1 cellular context compared by ENCODE assay signal in the genomic region with DNA sequence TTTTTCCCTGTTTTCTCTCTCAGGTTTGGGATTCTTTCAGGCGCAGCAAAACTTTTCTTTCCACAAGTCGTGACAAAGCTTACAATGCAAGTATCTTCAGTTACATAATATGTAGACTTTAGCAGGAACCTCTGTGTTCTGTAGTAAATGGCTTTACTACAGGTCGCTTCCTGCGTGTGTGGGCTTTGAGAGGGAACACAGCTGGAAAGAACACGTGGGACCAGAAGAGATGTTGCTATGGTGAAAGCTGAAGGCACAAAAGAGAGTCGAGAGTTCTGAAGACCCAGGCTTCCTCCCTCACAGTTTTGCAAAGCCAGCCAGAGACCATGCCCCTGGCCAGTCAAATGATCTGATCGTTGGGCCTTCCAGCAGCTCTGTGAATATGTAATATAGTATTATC.
TF ChIP-seq lines count a peak whose summit lies in the region.

No MANE protein-coding gene starts in this region.

TF ChIP-seq in HepG2, 621 proteins besides CTCF, POLR2A, EP300 and RAD21:
- TF ChIP-seq DPF2 (CRISPR knock-in tag; IDR thresholded peaks at IDR 0.05; ENCODE audit: borderline replicate concordance, low read depth) (no peak), EED (CRISPR knock-in tag; IDR thresholded peaks at IDR 0.05) (no peak), NAIF1 (CRISPR knock-in tag; IDR thresholded peaks at IDR 0.05; ENCODE audit: borderline replicate concordance) (no peak), ZNF672 (CRISPR knock-in tag; IDR thresholded peaks at IDR 0.05) (no peak), ZNF567 (CRISPR knock-in tag; IDR thresholded peaks at IDR 0.05; ENCODE audit: borderline replicate concordance) (no peak), RXRA (CRISPR knock-in tag; IDR thresholded peaks at IDR 0.05) (no peak), ZNF841 (CRISPR knock-in tag; IDR thresholded peaks at IDR 0.05; ENCODE audit: borderline replicate concordance) (no peak)
- TF ChIP-seq, protein P1, sequence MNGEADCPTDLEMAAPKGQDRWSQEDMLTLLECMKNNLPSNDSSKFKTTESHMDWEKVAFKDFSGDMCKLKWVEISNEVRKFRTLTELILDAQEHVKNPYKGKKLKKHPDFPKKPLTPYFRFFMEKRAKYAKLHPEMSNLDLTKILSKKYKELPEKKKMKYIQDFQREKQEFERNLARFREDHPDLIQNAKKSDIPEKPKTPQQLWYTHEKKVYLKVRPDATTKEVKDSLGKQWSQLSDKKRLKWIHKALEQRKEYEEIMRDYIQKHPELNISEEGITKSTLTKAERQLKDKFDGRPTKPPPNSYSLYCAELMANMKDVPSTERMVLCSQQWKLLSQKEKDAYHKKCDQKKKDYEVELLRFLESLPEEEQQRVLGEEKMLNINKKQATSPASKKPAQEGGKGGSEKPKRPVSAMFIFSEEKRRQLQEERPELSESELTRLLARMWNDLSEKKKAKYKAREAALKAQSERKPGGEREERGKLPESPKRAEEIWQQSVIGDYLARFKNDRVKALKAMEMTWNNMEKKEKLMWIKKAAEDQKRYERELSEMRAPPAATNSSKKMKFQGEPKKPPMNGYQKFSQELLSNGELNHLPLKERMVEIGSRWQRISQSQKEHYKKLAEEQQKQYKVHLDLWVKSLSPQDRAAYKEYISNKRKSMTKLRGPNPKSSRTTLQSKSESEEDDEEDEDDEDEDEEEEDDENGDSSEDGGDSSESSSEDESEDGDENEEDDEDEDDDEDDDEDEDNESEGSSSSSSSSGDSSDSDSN (CRISPR knock-in tag; IDR thresholded peaks at IDR 0.05): no peak
